Comparison of ENCODE assay signal across 8 cellular contexts in genomic region chr12:98955284-98955683, GRCh38.
DNase-seq lines count a peak whose midpoint lies in the region; ATAC-seq, FAIRE-seq and TF ChIP-seq lines count a peak whose summit lies in the region.

No MANE protein-coding gene starts in this region.

- no peak overlapping the region for H3K4me3 ChIP-seq in SU-DHL-6 (ENCODE audit: insufficient read depth, low read length, poor library complexity, severe bottlenecking)
- H3K4me3 ChIP-seq in pancreas: no peak overlapping the region

- intact Hi-C loops in pancreas (cut with DNase I): no loop called here

- no peaks in the 10 kb centered on the region for H3K4me1 Mint-ChIP-seq in activated T-helper 17 cell treated with anti-CD3 and anti-CD28 coated beads, Interleukin-2, amount 50 U/mL, for 72 hours

- 37 to 43% methylated on average over 4 of the region's 4 CpGs for WGBS in pancreas, 2 donors

- DNase-seq in COLO668 (lab: John Stamatoyannopoulos, UW; ENCODE audit: unreplicated experiment): peak; percentile 24
- peak in 1 of 6 donors; percentile 16 for DNase-seq in pancreas
- no peak for DNase-seq in T-helper 9 cell

- no peak overlapping the region for H3K9ac ChIP-seq in SU-DHL-6 (ENCODE audit: low read length)

- H3K27me3 ChIP-seq in SU-DHL-6 (ENCODE audit: low read length) (no peaks in the 10 kb centered on the region), pancreas (no peaks in the 10 kb centered on the region)

- TF ChIP-seq CTCF in SU-DHL-6 (IDR thresholded peaks at IDR 0.05; ENCODE audit: insufficient read depth, low read length, poor library complexity, severe bottlenecking) (peak; percentile 22), pancreas (IDR thresholded peaks at IDR 0.05) (no peak)

- ATAC-seq in GM18907 (IDR thresholded peaks at IDR 0.05; ENCODE audit: unreplicated experiment) (peak; percentile 93), HG03354 (IDR thresholded peaks at IDR 0.05; ENCODE audit: poor library complexity, severe bottlenecking, unreplicated experiment) (peak; percentile 96), pancreas (peak in 3 of 4 donors; percentile 46 to 76 (median 66)), GM19023 (IDR thresholded peaks at IDR 0.05; ENCODE audit: unreplicated experiment) (no peak)
- ATAC-seq in activated T-helper 17 cell treated with anti-CD3 and anti-CD28 coated beads, Interleukin-2, amount 50 U/mL, for 72 hours (replicated peaks): no peak

- no peaks in the 10 kb centered on the region for H4K20me1 ChIP-seq in SU-DHL-6 (ENCODE audit: low read depth, low read length)

- no peak overlapping the region for H3K27ac ChIP-seq in SU-DHL-6 (ENCODE audit: low read depth, low read length)
- no peak overlapping the region for H3K27ac ChIP-seq in pancreas

- H2AFZ ChIP-seq in SU-DHL-6 (ENCODE audit: low read depth, low read length, severe bottlenecking): no peak overlapping the region

- no peak overlapping the region for H3K27ac Mint-ChIP-seq in activated T-helper 17 cell treated with anti-CD3 and anti-CD28 coated beads, Interleukin-2, amount 50 U/mL, for 72 hours

- no peak for FAIRE-seq in pancreas (lab: Jason Lieb, UNC)

- no peaks in the 10 kb centered on the region for H3K4me1 ChIP-seq in pancreas

- H3K9me3 ChIP-seq in SU-DHL-6 (ENCODE audit: insufficient read depth, low read length) (no peaks in the 10 kb centered on the region), pancreas (no peaks in the 10 kb centered on the region)

- H3K4me3 Mint-ChIP-seq in activated T-helper 17 cell treated with anti-CD3 and anti-CD28 coated beads, Interleukin-2, amount 50 U/mL, for 72 hours: no peak overlapping the region

- no peaks in the 10 kb centered on the region for H3K36me3 Mint-ChIP-seq in activated T-helper 17 cell treated with anti-CD3 and anti-CD28 coated beads, Interleukin-2, amount 50 U/mL, for 72 hours (ENCODE audit: low read depth)

- H3K9me3 Mint-ChIP-seq in activated T-helper 17 cell treated with anti-CD3 and anti-CD28 coated beads, Interleukin-2, amount 50 U/mL, for 72 hours: peaks cover 8% of the 10 kb centered on the region

- H3K9me2 ChIP-seq in SU-DHL-6 (replicated peaks; ENCODE audit: insufficient read depth, low read length): no peaks in the 10 kb centered on the region

- H3K4me2 ChIP-seq in SU-DHL-6 (ENCODE audit: low read depth, low read length, poor library complexity, severe bottlenecking): no peak overlapping the region

- H3F3A ChIP-seq in SU-DHL-6 (ENCODE audit: insufficient read depth): no peaks in the 10 kb centered on the region

- H3K36me3 ChIP-seq in SU-DHL-6 (ENCODE audit: low read length) (no peaks in the 10 kb centered on the region), pancreas (no peaks in the 10 kb centered on the region)

- H3K27me3 Mint-ChIP-seq in activated T-helper 17 cell treated with anti-CD3 and anti-CD28 coated beads, Interleukin-2, amount 50 U/mL, for 72 hours: peaks cover 26% of the 10 kb centered on the region

- no peaks in the 10 kb centered on the region for H3K79me2 ChIP-seq in SU-DHL-6 (ENCODE audit: insufficient read depth, low read length)

Comparison
In these comparisons a context has a peak if more than half of its experiments do, and no peak if none do; other contexts are left out.
1. ATAC-seq: peak in GM18907 (single experiment), HG03354 (single experiment) and pancreas (3 of 4); none in GM19023 (single experiment) and activated T-helper 17 cell treated with anti-CD3 and anti-CD28 coated beads, Interleukin-2, amount 50 U/mL, for 72 hours (single experiment).